In the genomic region with DNA sequence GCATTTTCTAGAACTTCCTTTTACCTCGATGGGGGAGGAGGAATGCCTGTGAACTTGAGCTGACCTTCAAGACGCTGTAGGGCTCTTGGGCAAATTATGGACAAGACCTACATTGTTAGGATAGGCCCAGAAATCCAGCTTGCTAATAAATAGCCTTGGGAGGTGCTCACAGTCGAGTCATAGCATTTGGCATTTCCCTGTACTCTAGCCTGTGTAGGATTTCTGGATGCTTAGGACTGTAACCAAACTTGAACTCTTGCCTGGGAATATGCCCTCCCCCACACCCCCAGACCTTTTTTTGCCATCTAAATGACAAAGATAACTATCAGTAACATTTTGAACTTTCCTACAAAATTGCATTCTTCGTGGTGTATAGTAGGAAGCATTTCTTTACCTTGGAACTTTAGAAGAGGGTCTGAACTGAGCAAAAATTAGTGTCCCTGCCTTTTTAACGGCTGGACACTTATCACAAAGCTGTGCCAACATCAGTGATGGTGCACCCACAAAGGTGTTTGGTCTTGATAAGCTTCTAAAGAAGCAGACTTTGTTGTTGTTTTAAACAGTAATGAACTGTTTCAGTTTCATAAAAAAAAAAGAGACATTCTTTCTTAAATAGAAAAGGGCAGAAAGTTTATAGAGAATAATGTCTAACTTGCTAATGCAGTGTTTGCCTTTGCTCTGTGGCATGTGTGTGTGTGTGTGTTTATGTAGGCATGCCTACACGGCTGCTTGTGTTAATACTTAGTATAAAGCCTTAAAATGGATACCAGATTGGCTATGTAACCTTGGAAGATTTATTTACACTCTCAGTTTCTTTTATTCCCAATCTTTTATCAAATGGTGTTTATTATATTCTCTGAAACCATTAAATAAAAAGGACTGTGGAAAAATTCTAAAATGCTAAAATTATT, we compare ENCODE assay signal across 1 cellular context.
TF ChIP-seq lines count a peak whose summit lies in the region.

No MANE protein-coding gene starts in this region.

TF ChIP-seq in K562, 482 proteins besides CTCF, POLR2A, EP300 and RAD21 (continues in another document):
- TF ChIP-seq ZNF3 (CRISPR knock-in tag; IDR thresholded peaks at IDR 0.05) = no peak
- TF ChIP-seq ZNF561 (CRISPR knock-in tag; conservative IDR thresholded peaks at IDR 0.05) = no peak; the same call in 1 of the 2 replicates
- TF ChIP-seq SMARCA5 (IDR thresholded peaks at IDR 0.05) = no peak
- TF ChIP-seq BRF1 (IDR thresholded peaks at IDR 0.05; ENCODE audit: borderline replicate concordance, extremely low read depth, insufficient read length) = no peak
- no peak for TF ChIP-seq RBM22 (IDR thresholded peaks at IDR 0.05; ENCODE audit: low read depth, low read length, poor library complexity, severe bottlenecking)
- TF ChIP-seq DIDO1 (tag; IDR thresholded peaks at IDR 0.05; ENCODE audit: low read depth) = no peak
- TF ChIP-seq POLR2H (tag; IDR thresholded peaks at IDR 0.05; ENCODE audit: low read depth) = 0 out of 2 replicates have a peak, but pooled peaks have one; percentile 23
- TF ChIP-seq ELF4 (CRISPR knock-in tag; IDR thresholded peaks at IDR 0.05) = no peak
- no peak for TF ChIP-seq DDX20 (tag; IDR thresholded peaks at IDR 0.05; ENCODE audit: low read depth)
- TF ChIP-seq, protein P1, sequence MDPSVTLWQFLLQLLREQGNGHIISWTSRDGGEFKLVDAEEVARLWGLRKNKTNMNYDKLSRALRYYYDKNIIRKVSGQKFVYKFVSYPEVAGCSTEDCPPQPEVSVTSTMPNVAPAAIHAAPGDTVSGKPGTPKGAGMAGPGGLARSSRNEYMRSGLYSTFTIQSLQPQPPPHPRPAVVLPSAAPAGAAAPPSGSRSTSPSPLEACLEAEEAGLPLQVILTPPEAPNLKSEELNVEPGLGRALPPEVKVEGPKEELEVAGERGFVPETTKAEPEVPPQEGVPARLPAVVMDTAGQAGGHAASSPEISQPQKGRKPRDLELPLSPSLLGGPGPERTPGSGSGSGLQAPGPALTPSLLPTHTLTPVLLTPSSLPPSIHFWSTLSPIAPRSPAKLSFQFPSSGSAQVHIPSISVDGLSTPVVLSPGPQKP (CRISPR knock-in tag; IDR thresholded peaks at IDR 0.05) = no peak
- TF ChIP-seq NR2C2 (CRISPR knock-in tag; IDR thresholded peaks at IDR 0.05) = no peak
- peak; percentile 55 for TF ChIP-seq NR2C2 (tag; IDR thresholded peaks at IDR 0.05)
- TF ChIP-seq NCOA6 (IDR thresholded peaks at IDR 0.05) = no peak
- TF ChIP-seq ZNF75A (CRISPR knock-in tag; IDR thresholded peaks at IDR 0.05) = no peak
- TF ChIP-seq MAFF (IDR thresholded peaks at IDR 0.05; ENCODE audit: low read length) = 0 out of 2 replicates have a peak, but pooled peaks have one; percentile 13
- no peak for TF ChIP-seq ETV5 (CRISPR knock-in tag; IDR thresholded peaks at IDR 0.05; ENCODE audit: low read depth)
- no peak for TF ChIP-seq ZNF134 (CRISPR knock-in tag; conservative IDR thresholded peaks at IDR 0.05)
- 0 out of 2 replicates have a peak, but pooled peaks have one; percentile 44 for TF ChIP-seq HIVEP1 (CRISPR knock-in tag; IDR thresholded peaks at IDR 0.05)
- TF ChIP-seq ETV6 (IDR thresholded peaks at IDR 0.05; ENCODE audit: borderline replicate concordance in 1 of 2, low read depth in 2 of 2, low read length in 1 of 2) = no peak
- no peak for TF ChIP-seq ETV6 (CRISPR knock-in tag; IDR thresholded peaks at IDR 0.05; ENCODE audit: borderline replicate concordance)
- TF ChIP-seq, protein P2, sequence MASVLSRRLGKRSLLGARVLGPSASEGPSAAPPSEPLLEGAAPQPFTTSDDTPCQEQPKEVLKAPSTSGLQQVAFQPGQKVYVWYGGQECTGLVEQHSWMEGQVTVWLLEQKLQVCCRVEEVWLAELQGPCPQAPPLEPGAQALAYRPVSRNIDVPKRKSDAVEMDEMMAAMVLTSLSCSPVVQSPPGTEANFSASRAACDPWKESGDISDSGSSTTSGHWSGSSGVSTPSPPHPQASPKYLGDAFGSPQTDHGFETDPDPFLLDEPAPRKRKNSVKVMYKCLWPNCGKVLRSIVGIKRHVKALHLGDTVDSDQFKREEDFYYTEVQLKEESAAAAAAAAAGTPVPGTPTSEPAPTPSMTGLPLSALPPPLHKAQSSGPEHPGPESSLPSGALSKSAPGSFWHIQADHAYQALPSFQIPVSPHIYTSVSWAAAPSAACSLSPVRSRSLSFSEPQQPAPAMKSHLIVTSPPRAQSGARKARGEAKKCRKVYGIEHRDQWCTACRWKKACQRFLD (CRISPR knock-in tag; IDR thresholded peaks at IDR 0.05) = no peak
- TF ChIP-seq, protein P3, sequence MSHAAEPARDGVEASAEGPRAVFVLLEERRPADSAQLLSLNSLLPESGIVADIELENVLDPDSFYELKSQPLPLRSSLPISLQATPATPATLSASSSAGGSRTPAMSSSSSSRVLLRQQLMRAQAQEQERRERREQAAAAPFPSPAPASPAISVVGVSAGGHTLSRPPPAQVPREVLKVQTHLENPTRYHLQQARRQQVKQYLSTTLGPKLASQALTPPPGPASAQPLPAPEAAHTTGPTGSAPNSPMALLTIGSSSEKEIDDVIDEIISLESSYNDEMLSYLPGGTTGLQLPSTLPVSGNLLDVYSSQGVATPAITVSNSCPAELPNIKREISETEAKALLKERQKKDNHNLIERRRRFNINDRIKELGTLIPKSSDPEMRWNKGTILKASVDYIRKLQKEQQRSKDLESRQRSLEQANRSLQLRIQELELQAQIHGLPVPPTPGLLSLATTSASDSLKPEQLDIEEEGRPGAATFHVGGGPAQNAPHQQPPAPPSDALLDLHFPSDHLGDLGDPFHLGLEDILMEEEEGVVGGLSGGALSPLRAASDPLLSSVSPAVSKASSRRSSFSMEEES (CRISPR knock-in tag; IDR thresholded peaks at IDR 0.05) = no peak
- TF ChIP-seq SMARCA4 (IDR thresholded peaks at IDR 0.05) = peak; percentile 90
- TF ChIP-seq SREBF2 (CRISPR knock-in tag; IDR thresholded peaks at IDR 0.05) = no peak
- no peak for TF ChIP-seq TARDBP (IDR thresholded peaks at IDR 0.05)
- no peak for TF ChIP-seq NFXL1 (CRISPR knock-in tag; IDR thresholded peaks at IDR 0.05)
- TF ChIP-seq SAP30 (IDR thresholded peaks at IDR 0.05; ENCODE audit: borderline replicate concordance, insufficient read depth, low read depth, low read length, poor library complexity, severe bottlenecking) = no peak
- peak; percentile 94 for TF ChIP-seq ARID1B (IDR thresholded peaks at IDR 0.05)
- TF ChIP-seq ZKSCAN3 (CRISPR knock-in tag; IDR thresholded peaks at IDR 0.05) = no peak
- TF ChIP-seq, protein P4, sequence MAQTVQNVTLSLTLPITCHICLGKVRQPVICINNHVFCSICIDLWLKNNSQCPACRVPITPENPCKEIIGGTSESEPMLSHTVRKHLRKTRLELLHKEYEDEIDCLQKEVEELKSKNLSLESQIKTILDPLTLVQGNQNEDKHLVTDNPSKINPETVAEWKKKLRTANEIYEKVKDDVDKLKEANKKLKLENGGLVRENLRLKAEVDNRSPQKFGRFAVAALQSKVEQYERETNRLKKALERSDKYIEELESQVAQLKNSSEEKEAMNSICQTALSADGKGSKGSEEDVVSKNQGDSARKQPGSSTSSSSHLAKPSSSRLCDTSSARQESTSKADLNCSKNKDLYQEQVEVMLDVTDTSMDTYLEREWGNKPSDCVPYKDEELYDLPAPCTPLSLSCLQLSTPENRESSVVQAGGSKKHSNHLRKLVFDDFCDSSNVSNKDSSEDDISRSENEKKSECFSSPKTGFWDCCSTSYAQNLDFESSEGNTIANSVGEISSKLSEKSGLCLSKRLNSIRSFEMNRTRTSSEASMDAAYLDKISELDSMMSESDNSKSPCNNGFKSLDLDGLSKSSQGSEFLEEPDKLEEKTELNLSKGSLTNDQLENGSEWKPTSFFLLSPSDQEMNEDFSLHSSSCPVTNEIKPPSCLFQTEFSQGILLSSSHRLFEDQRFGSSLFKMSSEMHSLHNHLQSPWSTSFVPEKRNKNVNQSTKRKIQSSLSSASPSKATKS (CRISPR knock-in tag; IDR thresholded peaks at IDR 0.05) = no peak
- TF ChIP-seq MEF2A (IDR thresholded peaks at IDR 0.05; ENCODE audit: control insufficient read depth, low read depth, low read length) = no peak
- TF ChIP-seq ZNF197 (CRISPR knock-in tag; IDR thresholded peaks at IDR 0.05; ENCODE audit: low read depth) = no peak
- TF ChIP-seq GABPB2 (CRISPR knock-in tag; conservative IDR thresholded peaks at IDR 0.05) = no peak
- TF ChIP-seq MTA2 (IDR thresholded peaks at IDR 0.05; ENCODE audit: low read depth) = peak; percentile 78
- TF ChIP-seq, protein P5, sequence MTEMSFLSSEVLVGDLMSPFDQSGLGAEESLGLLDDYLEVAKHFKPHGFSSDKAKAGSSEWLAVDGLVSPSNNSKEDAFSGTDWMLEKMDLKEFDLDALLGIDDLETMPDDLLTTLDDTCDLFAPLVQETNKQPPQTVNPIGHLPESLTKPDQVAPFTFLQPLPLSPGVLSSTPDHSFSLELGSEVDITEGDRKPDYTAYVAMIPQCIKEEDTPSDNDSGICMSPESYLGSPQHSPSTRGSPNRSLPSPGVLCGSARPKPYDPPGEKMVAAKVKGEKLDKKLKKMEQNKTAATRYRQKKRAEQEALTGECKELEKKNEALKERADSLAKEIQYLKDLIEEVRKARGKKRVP (CRISPR knock-in tag; IDR thresholded peaks at IDR 0.05) = no peak
- TF ChIP-seq, protein P6, sequence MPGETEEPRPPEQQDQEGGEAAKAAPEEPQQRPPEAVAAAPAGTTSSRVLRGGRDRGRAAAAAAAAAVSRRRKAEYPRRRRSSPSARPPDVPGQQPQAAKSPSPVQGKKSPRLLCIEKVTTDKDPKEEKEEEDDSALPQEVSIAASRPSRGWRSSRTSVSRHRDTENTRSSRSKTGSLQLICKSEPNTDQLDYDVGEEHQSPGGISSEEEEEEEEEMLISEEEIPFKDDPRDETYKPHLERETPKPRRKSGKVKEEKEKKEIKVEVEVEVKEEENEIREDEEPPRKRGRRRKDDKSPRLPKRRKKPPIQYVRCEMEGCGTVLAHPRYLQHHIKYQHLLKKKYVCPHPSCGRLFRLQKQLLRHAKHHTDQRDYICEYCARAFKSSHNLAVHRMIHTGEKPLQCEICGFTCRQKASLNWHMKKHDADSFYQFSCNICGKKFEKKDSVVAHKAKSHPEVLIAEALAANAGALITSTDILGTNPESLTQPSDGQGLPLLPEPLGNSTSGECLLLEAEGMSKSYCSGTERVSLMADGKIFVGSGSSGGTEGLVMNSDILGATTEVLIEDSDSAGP (CRISPR knock-in tag; IDR thresholded peaks at IDR 0.05) = no peak
- TF ChIP-seq ETS2 (tag; IDR thresholded peaks at IDR 0.05; ENCODE audit: borderline replicate concordance, poor library complexity, severe bottlenecking) = no peak
- TF ChIP-seq, protein P7, sequence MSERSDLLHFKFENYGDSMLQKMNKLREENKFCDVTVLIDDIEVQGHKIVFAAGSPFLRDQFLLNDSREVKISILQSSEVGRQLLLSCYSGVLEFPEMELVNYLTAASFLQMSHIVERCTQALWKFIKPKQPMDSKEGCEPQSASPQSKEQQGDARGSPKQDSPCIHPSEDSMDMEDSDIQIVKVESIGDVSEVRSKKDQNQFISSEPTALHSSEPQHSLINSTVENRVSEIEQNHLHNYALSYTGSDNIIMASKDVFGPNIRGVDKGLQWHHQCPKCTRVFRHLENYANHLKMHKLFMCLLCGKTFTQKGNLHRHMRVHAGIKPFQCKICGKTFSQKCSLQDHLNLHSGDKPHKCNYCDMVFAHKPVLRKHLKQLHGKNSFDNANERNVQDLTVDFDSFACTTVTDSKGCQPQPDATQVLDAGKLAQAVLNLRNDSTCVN (CRISPR knock-in tag; IDR thresholded peaks at IDR 0.05) = no peak
- TF ChIP-seq SMC3 (conservative IDR thresholded peaks at IDR 0.05; ENCODE audit: insufficient read depth, low read depth, low read length) = no peak
- TF ChIP-seq, protein P8, sequence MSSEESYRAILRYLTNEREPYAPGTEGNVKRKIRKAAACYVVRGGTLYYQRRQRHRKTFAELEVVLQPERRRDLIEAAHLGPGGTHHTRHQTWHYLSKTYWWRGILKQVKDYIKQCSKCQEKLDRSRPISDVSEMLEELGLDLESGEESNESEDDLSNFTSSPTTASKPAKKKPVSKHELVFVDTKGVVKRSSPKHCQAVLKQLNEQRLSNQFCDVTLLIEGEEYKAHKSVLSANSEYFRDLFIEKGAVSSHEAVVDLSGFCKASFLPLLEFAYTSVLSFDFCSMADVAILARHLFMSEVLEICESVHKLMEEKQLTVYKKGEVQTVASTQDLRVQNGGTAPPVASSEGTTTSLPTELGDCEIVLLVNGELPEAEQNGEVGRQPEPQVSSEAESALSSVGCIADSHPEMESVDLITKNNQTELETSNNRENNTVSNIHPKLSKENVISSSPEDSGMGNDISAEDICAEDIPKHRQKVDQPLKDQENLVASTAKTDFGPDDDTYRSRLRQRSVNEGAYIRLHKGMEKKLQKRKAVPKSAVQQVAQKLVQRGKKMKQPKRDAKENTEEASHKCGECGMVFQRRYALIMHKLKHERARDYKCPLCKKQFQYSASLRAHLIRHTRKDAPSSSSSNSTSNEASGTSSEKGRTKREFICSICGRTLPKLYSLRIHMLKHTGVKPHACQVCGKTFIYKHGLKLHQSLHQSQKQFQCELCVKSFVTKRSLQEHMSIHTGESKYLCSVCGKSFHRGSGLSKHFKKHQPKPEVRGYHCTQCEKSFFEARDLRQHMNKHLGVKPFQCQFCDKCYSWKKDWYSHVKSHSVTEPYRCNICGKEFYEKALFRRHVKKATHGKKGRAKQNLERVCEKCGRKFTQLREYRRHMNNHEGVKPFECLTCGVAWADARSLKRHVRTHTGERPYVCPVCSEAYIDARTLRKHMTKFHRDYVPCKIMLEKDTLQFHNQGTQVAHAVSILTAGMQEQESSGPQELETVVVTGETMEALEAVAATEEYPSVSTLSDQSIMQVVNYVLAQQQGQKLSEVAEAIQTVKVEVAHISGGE (CRISPR knock-in tag; IDR thresholded peaks at IDR 0.05) = peak in 1 of 3 experiments; percentile 60; a peak in 2 of 6 replicates
- TF ChIP-seq RNF2 (IDR thresholded peaks at IDR 0.05) = peak; percentile 48; the same call in 1 of the 2 replicates
- TF ChIP-seq, protein P9, sequence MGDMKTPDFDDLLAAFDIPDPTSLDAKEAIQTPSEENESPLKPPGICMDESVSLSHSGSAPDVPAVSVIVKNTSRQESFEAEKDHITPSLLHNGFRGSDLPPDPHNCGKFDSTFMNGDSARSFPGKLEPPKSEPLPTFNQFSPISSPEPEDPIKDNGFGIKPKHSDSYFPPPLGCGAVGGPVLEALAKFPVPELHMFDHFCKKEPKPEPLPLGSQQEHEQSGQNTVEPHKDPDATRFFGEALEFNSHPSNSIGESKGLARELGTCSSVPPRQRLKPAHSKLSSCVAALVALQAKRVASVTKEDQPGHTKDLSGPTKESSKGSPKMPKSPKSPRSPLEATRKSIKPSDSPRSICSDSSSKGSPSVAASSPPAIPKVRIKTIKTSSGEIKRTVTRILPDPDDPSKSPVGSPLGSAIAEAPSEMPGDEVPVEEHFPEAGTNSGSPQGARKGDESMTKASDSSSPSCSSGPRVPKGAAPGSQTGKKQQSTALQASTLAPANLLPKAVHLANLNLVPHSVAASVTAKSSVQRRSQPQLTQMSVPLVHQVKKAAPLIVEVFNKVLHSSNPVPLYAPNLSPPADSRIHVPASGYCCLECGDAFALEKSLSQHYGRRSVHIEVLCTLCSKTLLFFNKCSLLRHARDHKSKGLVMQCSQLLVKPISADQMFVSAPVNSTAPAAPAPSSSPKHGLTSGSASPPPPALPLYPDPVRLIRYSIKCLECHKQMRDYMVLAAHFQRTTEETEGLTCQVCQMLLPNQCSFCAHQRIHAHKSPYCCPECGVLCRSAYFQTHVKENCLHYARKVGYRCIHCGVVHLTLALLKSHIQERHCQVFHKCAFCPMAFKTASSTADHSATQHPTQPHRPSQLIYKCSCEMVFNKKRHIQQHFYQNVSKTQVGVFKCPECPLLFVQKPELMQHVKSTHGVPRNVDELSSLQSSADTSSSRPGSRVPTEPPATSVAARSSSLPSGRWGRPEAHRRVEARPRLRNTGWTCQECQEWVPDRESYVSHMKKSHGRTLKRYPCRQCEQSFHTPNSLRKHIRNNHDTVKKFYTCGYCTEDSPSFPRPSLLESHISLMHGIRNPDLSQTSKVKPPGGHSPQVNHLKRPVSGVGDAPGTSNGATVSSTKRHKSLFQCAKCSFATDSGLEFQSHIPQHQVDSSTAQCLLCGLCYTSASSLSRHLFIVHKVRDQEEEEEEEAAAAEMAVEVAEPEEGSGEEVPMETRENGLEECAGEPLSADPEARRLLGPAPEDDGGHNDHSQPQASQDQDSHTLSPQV (IDR thresholded peaks at IDR 0.05) = peak; percentile 81
- no peak for TF ChIP-seq ZNF766 (CRISPR knock-in tag; conservative IDR thresholded peaks at IDR 0.05)
